Comparison of ENCODE assay signal across 1 cellular context in the genomic region with DNA sequence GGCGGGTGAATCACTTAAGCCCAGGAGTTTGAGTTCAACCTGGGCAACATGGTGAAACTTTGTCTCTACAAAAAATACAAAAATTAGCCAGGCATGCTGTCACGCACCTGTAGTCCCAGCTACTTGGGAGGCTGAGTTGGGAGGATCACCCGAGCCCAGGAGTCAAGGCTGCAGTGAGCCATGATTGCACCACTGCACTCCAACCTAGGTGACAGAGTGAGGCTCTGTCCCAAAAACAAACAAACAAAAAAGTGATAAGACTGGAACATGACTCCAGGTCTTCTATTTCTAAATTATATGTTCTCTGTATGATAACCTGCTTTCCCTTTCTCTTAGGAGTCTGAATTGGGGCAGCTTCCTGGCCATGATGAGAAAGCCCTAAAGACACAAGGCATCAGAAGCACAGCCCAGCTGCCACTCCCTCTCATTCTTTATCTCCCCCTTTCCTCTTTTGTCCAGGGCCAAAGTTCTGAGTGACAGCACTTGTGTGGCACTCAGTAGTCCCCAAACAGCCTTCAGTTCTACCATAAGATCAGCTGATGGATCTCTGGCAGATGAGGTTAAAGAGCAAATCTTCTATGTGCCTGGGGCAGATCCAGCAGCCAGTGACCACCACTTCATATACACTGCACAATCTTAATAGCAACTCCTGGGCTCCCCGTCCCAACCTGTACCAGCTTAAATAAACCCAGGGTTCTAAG.
TF ChIP-seq lines count a peak whose summit lies in the region.

No MANE protein-coding gene starts in this region.

TF ChIP-seq in HEK293, 187 proteins besides CTCF, POLR2A, EP300 and RAD21:
- TF ChIP-seq ATF2 (tag by site-specific recombination; IDR thresholded peaks at IDR 0.05; ENCODE audit: low read depth), result no peak
- TF ChIP-seq, protein P1, sequence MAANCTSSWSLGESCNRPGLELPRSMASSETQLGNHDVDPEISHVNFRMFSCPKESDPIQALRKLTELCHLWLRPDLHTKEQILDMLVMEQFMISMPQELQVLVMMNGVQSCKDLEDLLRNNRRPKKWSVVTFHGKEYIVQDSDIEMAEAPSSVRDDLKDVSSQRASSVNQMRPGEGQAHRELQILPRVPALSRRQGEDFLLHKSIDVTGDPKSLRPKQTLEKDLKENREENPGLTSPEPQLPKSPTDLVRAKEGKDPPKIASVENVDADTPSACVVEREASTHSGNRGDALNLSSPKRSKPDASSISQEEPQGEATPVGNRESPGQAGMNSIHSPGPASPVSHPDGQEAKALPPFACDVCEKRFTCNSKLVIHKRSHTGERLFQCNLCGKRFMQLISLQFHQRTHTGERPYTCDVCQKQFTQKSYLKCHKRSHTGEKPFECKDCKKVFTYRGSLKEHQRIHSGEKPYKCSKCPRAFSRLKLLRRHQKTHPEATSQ (tag by site-specific recombination; IDR thresholded peaks at IDR 0.05), result no peak
- no peak for TF ChIP-seq PBX3 (CRISPR knock-in tag; IDR thresholded peaks at IDR 0.05)
- TF ChIP-seq SP7 (tag by site-specific recombination; IDR thresholded peaks at IDR 0.05), result 0 out of 2 replicates have a peak, but pooled peaks have one; percentile 38
TF ChIP-seq in HEK293: peak in this region for 1.
